ENCODE assay signal across 14 cellular contexts in genomic region chr5:78698218-78698751, GRCh38. TPM values are rescaled to one million over a fixed set of nuclear protein-coding genes. Genes with fewer than 3 reads are reported as not detected.
DNase-seq lines count a peak whose midpoint lies in the region; ATAC-seq and TF ChIP-seq lines count a peak whose summit lies in the region.
"Had no signal": no experiment of that assay in that cellular context is flagged by ENCODE, and none has a peak within 500 bp of the region (broad histone marks: within the 10 kb centered on the region; RNA-seq: fewer than 3 reads in every experiment).

No MANE protein-coding gene starts in this region.

- no peak overlapping the region for H3K4me2 ChIP-seq in mammary epithelial cell (ENCODE audit: insufficient read depth, low read depth, low read length)

- H3K27me3 ChIP-seq in mammary epithelial cell (ENCODE audit: insufficient read depth, low read length) = no peaks in the 10 kb centered on the region
- H3K27me3 ChIP-seq: tibial nerve had no signal

- CTCF ChIA-PET in mammary epithelial cell (lab: Charles Lee; ENCODE audit: low non-redundant PET) = no interaction called here

- dilution Hi-C loops in mammary epithelial cell (cut with HindIII; ENCODE audit: low sequenced_read_pairs) = no loop called here

- TF ChIP-seq CTCF in mammary epithelial cell (conservative IDR thresholded peaks at IDR 0.05 in 1 of 2, IDR thresholded peaks at IDR 0.05 in 1 of 2; ENCODE audit: extremely low read depth in 1 of 2, insufficient read depth in 1 of 2, low read depth in 1 of 2, low read length in 2 of 2) = no peak

- H4K20me1 ChIP-seq in mammary epithelial cell (ENCODE audit: insufficient read depth, low read length) = no peaks in the 10 kb centered on the region

- no peaks in the 10 kb centered on the region for H3K9me3 ChIP-seq in mammary epithelial cell (replicated peaks; ENCODE audit: insufficient read depth, low read length)

- in situ Hi-C loops in mammary epithelial cell (cut with MboI; ENCODE audit: low sequenced_read_pairs in 2 of 2) = no loop called here

- H3K4me1 ChIP-seq in mammary epithelial cell (ENCODE audit: insufficient read depth, low read length) = peaks cover 32% of the 10 kb centered on the region
- H3K4me1 ChIP-seq: parathyroid adenoma, tibial nerve had no signal

- 38% methylated on average over 4 of the region's 4 CpGs for WGBS in mammary epithelial cell (ENCODE audit: low coverage, missing lambda C conversion rate)

- peak overlapping the region; percentile 14 for H3K9ac ChIP-seq in mammary epithelial cell (ENCODE audit: insufficient read depth, low read length)
- H3K9ac ChIP-seq: parathyroid adenoma had no signal

- DNase-seq in HT1080 (ENCODE audit: low read depth) (peak; percentile 24), mammary epithelial cell (peak; percentile 54), left ventricle myocardium superior (no peak), stromal cell of bone marrow (ENCODE audit: low read depth) (peak; percentile 48), NCI-H2081 (lab: John Stamatoyannopoulos, UW) (no peak), NCI-H345 (lab: John Stamatoyannopoulos, UW) (no peak)
- DNase-seq: activated naive CD8-positive, alpha-beta T cell treated with anti-CD3 and anti-CD28 coated beads, Interleukin-2, amount 10 ng/mL, durations not matched to agents 7 days and 5 days; NCI-H1417 had no signal

- intact Hi-C loops in mammary epithelial cell (cut with micrococcal nuclease) = loop anchor here (5.0 kb wide), 2 partner anchors 101 to 161 kb away; no protein-coding TSS in a partner anchor
- intact Hi-C loops in left ventricle myocardium superior (cut with micrococcal nuclease) = no loop called here

- no peak overlapping the region for H3K4me3 ChIP-seq in mammary epithelial cell (replicated peaks in 1 of 3; ENCODE audit: insufficient read depth in 1 of 3, low read depth in 2 of 3, low read length in 3 of 3)
- H3K4me3 ChIP-seq: tibial nerve had no signal

- no TSS peak for BruUV-seq in mammary epithelial cell (replicated peaks; lab: Mats Ljungman, UMichigan)

- ATAC-seq in left ventricle myocardium superior = peak; percentile 99
- ATAC-seq in GM21526 (IDR thresholded peaks at IDR 0.05; ENCODE audit: low FRiP score, unreplicated experiment) = no peak
- ATAC-seq in HG03039 (IDR thresholded peaks at IDR 0.05; ENCODE audit: unreplicated experiment) = no peak
- ATAC-seq: left lobe of liver had no signal

- H2AFZ ChIP-seq in mammary epithelial cell (ENCODE audit: low read depth, low read length) = peak overlapping the region; percentile 86
- H2AFZ ChIP-seq: parathyroid adenoma had no signal

- H3K36me3 ChIP-seq in mammary epithelial cell (ENCODE audit: insufficient read depth, low read length) = no peaks in the 10 kb centered on the region
- H3K36me3 ChIP-seq: tibial nerve had no signal

- peak overlapping the region; percentile 97 for H3K27ac ChIP-seq in mammary epithelial cell (ENCODE audit: insufficient read depth, low read depth, low read length)
- H3K27ac ChIP-seq: parathyroid adenoma, tibial nerve had no signal

- no peaks in the 10 kb centered on the region for H3K79me2 ChIP-seq in mammary epithelial cell (ENCODE audit: insufficient read depth, low read length)
- H3K79me2 ChIP-seq: parathyroid adenoma had no signal

RNA-seq across cellular contexts. Expression of gene LHFPL2, which starts 49.7 kb away (rescaled TPM):
- total RNA-seq in HT1080 (2014; rRNA removed; shearing (Covaris generic)) = 18.8 and 25.9 TPM in 2 replicates
- 20.3 and 24.0 TPM in 2 replicates for polyA plus RNA-seq in HT1080 (2015; cell fraction: cytosol; rRNA removed)
- polyA plus RNA-seq in HT1080 (2015; cell fraction: nucleus; rRNA removed) = 16.6 and 21.6 TPM in 2 replicates
- 10 to 100 TPM; 52.5 to 53.5 TPM for total RNA-seq in mammary epithelial cell
- 11.5 TPM for polyA plus RNA-seq in mammary epithelial cell
- polyA minus RNA-seq in mammary epithelial cell = 20.2 TPM
- total RNA-seq in left ventricle myocardium superior = 5.4 TPM
- total RNA-seq: T-helper 2 cell treated with Interferon-gamma antibody and Interleukin-4, amounts not matched to agents 100 ng/mL and 5 ng/mL, for 36 hours had no signal

Comparison
In these comparisons a context has a peak if more than half of its experiments do, and no peak if none do; other contexts are left out.
1. DNase-seq: peak in HT1080 (single experiment), mammary epithelial cell (single experiment) and stromal cell of bone marrow (single experiment); none in left ventricle myocardium superior (single experiment), NCI-H2081 (0 of 2) and NCI-H345 (single experiment).